Comparison of ENCODE assay signal across 7 cellular contexts in genomic region chr16:86156155-86156554, GRCh38.
"Had no signal": no experiment of that assay in that cellular context is flagged by ENCODE, and none has a peak within 500 bp of the region (broad histone marks: within the 10 kb centered on the region; RNA-seq: fewer than 3 reads in every experiment).

No MANE protein-coding gene starts in this region.

- H3K4me1 Mint-ChIP-seq: GM23338, H9 had no signal

- H3K36me3 Mint-ChIP-seq: IgD-negative memory B cell had no signal

- H3K4me3 Mint-ChIP-seq: GM23338, H9, IgD-negative memory B cell had no signal

- ATAC-seq: GM23338, HepG2 had no signal

- H3K27ac ChIP-seq: HL-60 had no signal

- H3K27ac Mint-ChIP-seq: GM23338, H9, IgD-negative memory B cell had no signal

- DNase-seq: H9, HCEC 1CT, KBM-7 had no signal

- H3K4me3 ChIP-seq: GM23338 had no signal
